ENCODE assay signal across 9 cellular contexts in genomic region chr7:29243777-29244655, GRCh38. TPM values are rescaled to one million over a fixed set of nuclear protein-coding genes. Genes with fewer than 3 reads are reported as not detected.
DNase-seq lines count a peak whose midpoint lies in the region; ATAC-seq and TF ChIP-seq lines count a peak whose summit lies in the region.
"Had no signal": no experiment of that assay in that cellular context is flagged by ENCODE, and none has a peak within 500 bp of the region (broad histone marks: within the 10 kb centered on the region; RNA-seq: fewer than 3 reads in every experiment).

No MANE protein-coding gene starts in this region.

- peak; percentile 87 for ATAC-seq in CD4-positive, alpha-beta T cell (ENCODE audit: poor library complexity)
- ATAC-seq in HG02852 (IDR thresholded peaks at IDR 0.05; ENCODE audit: unreplicated experiment) (peak; percentile 66), GM21526 (IDR thresholded peaks at IDR 0.05; ENCODE audit: low FRiP score, unreplicated experiment) (no peak), HG03342 (IDR thresholded peaks at IDR 0.05; ENCODE audit: unreplicated experiment) (no peak)

- intact Hi-C loops in CD4-positive, alpha-beta T cell (cut with DNase I, micrococcal nuclease): no loop called here
- intact Hi-C loops in activated CD4-positive, alpha-beta T cell treated with anti-CD3 and anti-CD28 coated beads, Interleukin-2, amount 10 ng/mL, durations not matched to agents 24 days and 14 days (cut with micrococcal nuclease): loop anchor here (1.0 to 10.0 kb wide), 2 partner anchors 41 to 319 kb away; no protein-coding TSS in a partner anchor

- TF ChIP-seq CTCF in CD4-positive, alpha-beta T cell (IDR thresholded peaks at IDR 0.05): no peak

- H3K9me3 ChIP-seq in CD4-positive, alpha-beta T cell (ENCODE audit: control insufficient read depth, low read length): no peaks in the 10 kb centered on the region

- CTCF ChIA-PET in CD4-positive, alpha-beta T cell (lab: Charles Lee): no interaction called here

- no peaks in the 10 kb centered on the region for H3K9me3 Mint-ChIP-seq in CD4-positive, alpha-beta T cell
- no peaks in the 10 kb centered on the region for H3K9me3 Mint-ChIP-seq in activated CD4-positive, alpha-beta T cell treated with anti-CD3 and anti-CD28 coated beads, Interleukin-2, amount 10 ng/mL, durations not matched to agents 24 days and 14 days

- peaks cover 18% of the 10 kb centered on the region for H3K4me1 Mint-ChIP-seq in CD4-positive, alpha-beta T cell (ENCODE audit: low read depth)
- peaks cover 14% of the 10 kb centered on the region for H3K4me1 Mint-ChIP-seq in activated CD4-positive, alpha-beta T cell treated with anti-CD3 and anti-CD28 coated beads, Interleukin-2, amount 10 ng/mL, durations not matched to agents 24 days and 14 days

- POLR2A ChIA-PET in CD4-positive, alpha-beta T cell (lab: Charles Lee): no interaction called here

- H3K27ac ChIP-seq in CD4-positive, alpha-beta T cell (ENCODE audit: low read depth, low read length): no peak overlapping the region

- no peaks in the 10 kb centered on the region for H3K36me3 Mint-ChIP-seq in CD4-positive, alpha-beta T cell (ENCODE audit: low read depth)
- H3K36me3 Mint-ChIP-seq in activated CD4-positive, alpha-beta T cell treated with anti-CD3 and anti-CD28 coated beads, Interleukin-2, amount 10 ng/mL, durations not matched to agents 24 days and 14 days (ENCODE audit: low read depth): no peaks in the 10 kb centered on the region

- H3K27me3 ChIP-seq in CD4-positive, alpha-beta T cell (ENCODE audit: control insufficient read depth, insufficient read depth, low read length): no peaks in the 10 kb centered on the region

- no peak overlapping the region for H3K4me3 Mint-ChIP-seq in CD4-positive, alpha-beta T cell
- no peak overlapping the region for H3K4me3 Mint-ChIP-seq in activated CD4-positive, alpha-beta T cell treated with anti-CD3 and anti-CD28 coated beads, Interleukin-2, amount 10 ng/mL, durations not matched to agents 24 days and 14 days

- H3K27ac Mint-ChIP-seq in CD4-positive, alpha-beta T cell: peak overlapping the region; percentile 45
- H3K27ac Mint-ChIP-seq in activated CD4-positive, alpha-beta T cell treated with anti-CD3 and anti-CD28 coated beads, Interleukin-2, amount 10 ng/mL, durations not matched to agents 24 days and 14 days: peak overlapping the region; percentile 17

- DNase-seq in CD4-positive, alpha-beta T cell: peak in 4 of 10 experiments; percentile 3 to 18 (median 8)
- DNase-seq in activated CD4-positive, alpha-beta T cell treated with anti-CD3 and anti-CD28 coated beads, Interleukin-2, amount 10 ng/mL, durations not matched to agents 24 days and 14 days: peak; percentile 60
- DNase-seq in left kidney (ENCODE audit: low read depth, low spot score) (peak; percentile 29), mesenteric fat pad (ENCODE audit: low spot score) (no peak), HuH-7 (ENCODE audit: low spot score) (no peak)
- DNase-seq: midbrain had no signal

- no peaks in the 10 kb centered on the region for H3K27me3 Mint-ChIP-seq in CD4-positive, alpha-beta T cell
- peaks cover 21% of the 10 kb centered on the region for H3K27me3 Mint-ChIP-seq in activated CD4-positive, alpha-beta T cell treated with anti-CD3 and anti-CD28 coated beads, Interleukin-2, amount 10 ng/mL, durations not matched to agents 24 days and 14 days

RNA-seq across cellular contexts. Expression of gene CHN2, which starts 49.4 kb away (rescaled TPM):
- 1 to 10 TPM; 2.1 to 3.5 TPM for total RNA-seq in CD4-positive, alpha-beta T cell
- total RNA-seq in activated CD4-positive, alpha-beta T cell treated with anti-CD3 and anti-CD28 coated beads, Interleukin-2, amount 10 ng/mL, durations not matched to agents 24 days and 14 days: 0.33 TPM in 1 of 2 replicates, not detected in the other
- 11.0 TPM for total RNA-seq in mesenteric fat pad

Comparison
In these comparisons a context has a peak if more than half of its experiments do, and no peak if none do; other contexts are left out.
1. ATAC-seq: peak in CD4-positive, alpha-beta T cell (single experiment) and HG02852 (single experiment); none in GM21526 (single experiment) and HG03342 (single experiment).
2. DNase-seq: peak in activated CD4-positive, alpha-beta T cell treated with anti-CD3 and anti-CD28 coated beads, Interleukin-2, amount 10 ng/mL, durations not matched to agents 24 days and 14 days (single experiment) and left kidney (single experiment); none in mesenteric fat pad (single experiment) and HuH-7 (single experiment).